1 cellular context compared by ENCODE assay signal in the genomic region with DNA sequence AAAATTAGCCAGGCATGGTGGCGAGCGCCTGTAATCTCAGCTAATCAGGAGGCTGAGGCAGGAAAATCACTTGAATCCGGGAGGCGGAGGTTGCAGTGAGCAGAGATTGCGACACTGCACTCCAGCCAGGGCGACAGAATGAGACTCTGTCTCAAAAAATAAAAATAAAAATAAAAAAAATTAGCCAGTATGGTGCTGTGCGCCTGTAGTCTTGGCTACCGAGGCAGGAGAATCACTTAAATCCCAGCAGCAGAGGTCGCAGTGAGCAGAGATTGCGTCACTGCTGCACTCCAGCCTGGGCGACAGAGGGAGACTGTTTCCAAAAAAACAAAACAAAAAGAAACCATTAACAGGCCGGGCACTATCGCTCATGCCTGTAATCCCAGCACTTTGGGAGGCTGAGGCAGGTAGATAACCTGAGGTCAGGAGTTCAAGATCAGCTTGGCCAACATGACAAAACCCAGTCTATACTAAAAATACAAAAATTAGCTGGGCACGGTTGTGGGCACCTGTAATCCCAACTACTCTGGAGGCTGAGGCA.
TF ChIP-seq lines count a peak whose summit lies in the region.
"Not testable (repeated sequence)": the region's sequence is repeated elsewhere in the genome, so short reads cannot be mapped to it uniquely, and the experiment has no call there.

No MANE protein-coding gene starts in this region.

TF ChIP-seq in HepG2, 621 proteins besides CTCF, POLR2A, EP300 and RAD21 (continued from another document and continues in another):
- TF ChIP-seq, protein P1, sequence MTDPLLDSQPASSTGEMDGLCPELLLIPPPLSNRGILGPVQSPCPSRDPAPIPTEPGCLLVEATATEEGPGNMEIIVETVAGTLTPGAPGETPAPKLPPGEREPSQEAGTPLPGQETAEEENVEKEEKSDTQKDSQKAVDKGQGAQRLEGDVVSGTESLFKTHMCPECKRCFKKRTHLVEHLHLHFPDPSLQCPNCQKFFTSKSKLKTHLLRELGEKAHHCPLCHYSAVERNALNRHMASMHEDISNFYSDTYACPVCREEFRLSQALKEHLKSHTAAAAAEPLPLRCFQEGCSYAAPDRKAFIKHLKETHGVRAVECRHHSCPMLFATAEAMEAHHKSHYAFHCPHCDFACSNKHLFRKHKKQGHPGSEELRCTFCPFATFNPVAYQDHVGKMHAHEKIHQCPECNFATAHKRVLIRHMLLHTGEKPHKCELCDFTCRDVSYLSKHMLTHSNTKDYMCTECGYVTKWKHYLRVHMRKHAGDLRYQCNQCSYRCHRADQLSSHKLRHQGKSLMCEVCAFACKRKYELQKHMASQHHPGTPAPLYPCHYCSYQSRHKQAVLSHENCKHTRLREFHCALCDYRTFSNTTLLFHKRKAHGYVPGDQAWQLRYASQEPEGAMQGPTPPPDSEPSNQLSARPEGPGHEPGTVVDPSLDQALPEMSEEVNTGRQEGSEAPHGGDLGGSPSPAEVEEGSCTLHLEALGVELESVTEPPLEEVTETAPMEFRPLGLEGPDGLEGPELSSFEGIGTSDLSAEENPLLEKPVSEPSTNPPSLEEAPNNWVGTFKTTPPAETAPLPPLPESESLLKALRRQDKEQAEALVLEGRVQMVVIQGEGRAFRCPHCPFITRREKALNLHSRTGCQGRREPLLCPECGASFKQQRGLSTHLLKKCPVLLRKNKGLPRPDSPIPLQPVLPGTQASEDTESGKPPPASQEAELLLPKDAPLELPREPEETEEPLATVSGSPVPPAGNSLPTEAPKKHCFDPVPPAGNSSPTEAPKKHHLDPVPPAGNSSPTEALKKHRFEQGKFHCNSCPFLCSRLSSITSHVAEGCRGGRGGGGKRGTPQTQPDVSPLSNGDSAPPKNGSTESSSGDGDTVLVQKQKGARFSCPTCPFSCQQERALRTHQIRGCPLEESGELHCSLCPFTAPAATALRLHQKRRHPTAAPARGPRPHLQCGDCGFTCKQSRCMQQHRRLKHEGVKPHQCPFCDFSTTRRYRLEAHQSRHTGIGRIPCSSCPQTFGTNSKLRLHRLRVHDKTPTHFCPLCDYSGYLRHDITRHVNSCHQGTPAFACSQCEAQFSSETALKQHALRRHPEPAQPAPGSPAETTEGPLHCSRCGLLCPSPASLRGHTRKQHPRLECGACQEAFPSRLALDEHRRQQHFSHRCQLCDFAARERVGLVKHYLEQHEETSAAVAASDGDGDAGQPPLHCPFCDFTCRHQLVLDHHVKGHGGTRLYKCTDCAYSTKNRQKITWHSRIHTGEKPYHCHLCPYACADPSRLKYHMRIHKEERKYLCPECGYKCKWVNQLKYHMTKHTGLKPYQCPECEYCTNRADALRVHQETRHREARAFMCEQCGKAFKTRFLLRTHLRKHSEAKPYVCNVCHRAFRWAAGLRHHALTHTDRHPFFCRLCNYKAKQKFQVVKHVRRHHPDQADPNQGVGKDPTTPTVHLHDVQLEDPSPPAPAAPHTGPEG (CRISPR knock-in tag; IDR thresholded peaks at IDR 0.05) = 0 out of 2 replicates have a peak, but pooled peaks have one; percentile 68
- TF ChIP-seq ADNP (CRISPR knock-in tag; IDR thresholded peaks at IDR 0.05) (peak; percentile 18; the same call in 1 of the 2 replicates), TOPORS (CRISPR knock-in tag; IDR thresholded peaks at IDR 0.05) (0 out of 2 replicates have a peak, but pooled peaks have one; percentile 55), ZNF609 (CRISPR knock-in tag; IDR thresholded peaks at IDR 0.05; ENCODE audit: borderline replicate concordance) (peak; percentile 42; the same call in 1 of the 2 replicates), SOX13 (CRISPR knock-in tag; conservative IDR thresholded peaks at IDR 0.05 in 1 of 2, IDR thresholded peaks at IDR 0.05 in 1 of 2) (peak in 1 of 2 experiments; percentile 67; a peak in 2 of 4 replicates), ZNF644 (CRISPR knock-in tag; IDR thresholded peaks at IDR 0.05; ENCODE audit: low read depth) (0 out of 2 replicates have a peak, but pooled peaks have one; percentile 57), FOSL2 (CRISPR knock-in tag; IDR thresholded peaks at IDR 0.05) (peak; percentile 80), HMGXB4 (CRISPR knock-in tag; IDR thresholded peaks at IDR 0.05; ENCODE audit: borderline replicate concordance in 1 of 2, low read depth in 1 of 2) (peak; percentile 97 to 98), TBX2 (CRISPR knock-in tag; IDR thresholded peaks at IDR 0.05; ENCODE audit: borderline replicate concordance) (peak; percentile 63), ZNF263 (CRISPR knock-in tag; IDR thresholded peaks at IDR 0.05) (peak; percentile 72), RXRA (CRISPR knock-in tag; IDR thresholded peaks at IDR 0.05) (peak; percentile 63; the same call in 1 of the 2 replicates), SOX6 (CRISPR knock-in tag; IDR thresholded peaks at IDR 0.05) (peak; percentile 77), GZF1 (CRISPR knock-in tag; IDR thresholded peaks at IDR 0.05) (peak; percentile 29; the same call in 1 of the 2 replicates), GABPA (CRISPR knock-in tag; IDR thresholded peaks at IDR 0.05; ENCODE audit: low read depth) (peak; percentile 50; the same call in 1 of the 2 replicates), SRY (CRISPR knock-in tag; IDR thresholded peaks at IDR 0.05) (0 out of 2 replicates have a peak, but pooled peaks have one; percentile 47), TARDBP (CRISPR knock-in tag; IDR thresholded peaks at IDR 0.05) (peak; percentile 76; the same call in 1 of the 2 replicates), SALL2 (CRISPR knock-in tag; IDR thresholded peaks at IDR 0.05) (0 out of 2 replicates have a peak, but pooled peaks have one; percentile 22), MIXL1 (CRISPR knock-in tag; IDR thresholded peaks at IDR 0.05) (peak; percentile 79), MEIS1 (CRISPR knock-in tag; IDR thresholded peaks at IDR 0.05; ENCODE audit: borderline replicate concordance) (peak; percentile 23; the same call in 1 of the 2 replicates), CREB1 (IDR thresholded peaks at IDR 0.05) (peak; percentile 77), CREB1 (CRISPR knock-in tag; IDR thresholded peaks at IDR 0.05) (peak; percentile 82), ZFP1 (CRISPR knock-in tag; IDR thresholded peaks at IDR 0.05) (peak; percentile 84; the same call in 1 of the 2 replicates), ZNF501 (CRISPR knock-in tag; IDR thresholded peaks at IDR 0.05) (peak; percentile 37; the same call in 1 of the 2 replicates), SRF (IDR thresholded peaks at IDR 0.05; ENCODE audit: low read depth, low read length) (peak; percentile 53; the same call in 1 of the 2 replicates), ATF1 (CRISPR knock-in tag; IDR thresholded peaks at IDR 0.05) (peak; percentile 83), SAP130 (CRISPR knock-in tag; IDR thresholded peaks at IDR 0.05; ENCODE audit: low read depth) (peak; percentile 84), KLF11 (CRISPR knock-in tag; IDR thresholded peaks at IDR 0.05) (peak; percentile 83; the same call in 1 of the 2 replicates), THAP9 (CRISPR knock-in tag; IDR thresholded peaks at IDR 0.05; ENCODE audit: borderline replicate concordance) (peak; percentile 93), ZNF792 (CRISPR knock-in tag; IDR thresholded peaks at IDR 0.05) (peak; percentile 92), ZSCAN29 (CRISPR knock-in tag; conservative IDR thresholded peaks at IDR 0.05) (peak; percentile 76; the same call in 1 of the 2 replicates), SKI (IDR thresholded peaks at IDR 0.05; ENCODE audit: partially characterized antibody) (peak; percentile 26), ZNF83 (CRISPR knock-in tag; IDR thresholded peaks at IDR 0.05; ENCODE audit: borderline replicate concordance) (0 out of 2 replicates have a peak, but pooled peaks have one; percentile 57), GFI1 (CRISPR knock-in tag; IDR thresholded peaks at IDR 0.05; ENCODE audit: borderline replicate concordance) (0 out of 2 replicates have a peak, but pooled peaks have one; percentile 66), BORCS8-MEF2B (CRISPR knock-in tag; IDR thresholded peaks at IDR 0.05) (peak; percentile 74), ZNF619 (CRISPR knock-in tag; IDR thresholded peaks at IDR 0.05) (peak; percentile 87; the same call in 1 of the 2 replicates)
- not testable (repeated sequence) for TF ChIP-seq SOX13 (IDR thresholded peaks at IDR 0.05); SOX6 (IDR thresholded peaks at IDR 0.05); GABPA (IDR thresholded peaks at IDR 0.05; ENCODE audit: low read depth, low read length)
- TF ChIP-seq, protein P2, sequence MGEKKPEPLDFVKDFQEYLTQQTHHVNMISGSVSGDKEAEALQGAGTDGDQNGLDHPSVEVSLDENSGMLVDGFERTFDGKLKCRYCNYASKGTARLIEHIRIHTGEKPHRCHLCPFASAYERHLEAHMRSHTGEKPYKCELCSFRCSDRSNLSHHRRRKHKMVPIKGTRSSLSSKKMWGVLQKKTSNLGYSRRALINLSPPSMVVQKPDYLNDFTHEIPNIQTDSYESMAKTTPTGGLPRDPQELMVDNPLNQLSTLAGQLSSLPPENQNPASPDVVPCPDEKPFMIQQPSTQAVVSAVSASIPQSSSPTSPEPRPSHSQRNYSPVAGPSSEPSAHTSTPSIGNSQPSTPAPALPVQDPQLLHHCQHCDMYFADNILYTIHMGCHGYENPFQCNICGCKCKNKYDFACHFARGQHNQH (CRISPR knock-in tag; IDR thresholded peaks at IDR 0.05) = peak; percentile 86
- TF ChIP-seq, protein P3, sequence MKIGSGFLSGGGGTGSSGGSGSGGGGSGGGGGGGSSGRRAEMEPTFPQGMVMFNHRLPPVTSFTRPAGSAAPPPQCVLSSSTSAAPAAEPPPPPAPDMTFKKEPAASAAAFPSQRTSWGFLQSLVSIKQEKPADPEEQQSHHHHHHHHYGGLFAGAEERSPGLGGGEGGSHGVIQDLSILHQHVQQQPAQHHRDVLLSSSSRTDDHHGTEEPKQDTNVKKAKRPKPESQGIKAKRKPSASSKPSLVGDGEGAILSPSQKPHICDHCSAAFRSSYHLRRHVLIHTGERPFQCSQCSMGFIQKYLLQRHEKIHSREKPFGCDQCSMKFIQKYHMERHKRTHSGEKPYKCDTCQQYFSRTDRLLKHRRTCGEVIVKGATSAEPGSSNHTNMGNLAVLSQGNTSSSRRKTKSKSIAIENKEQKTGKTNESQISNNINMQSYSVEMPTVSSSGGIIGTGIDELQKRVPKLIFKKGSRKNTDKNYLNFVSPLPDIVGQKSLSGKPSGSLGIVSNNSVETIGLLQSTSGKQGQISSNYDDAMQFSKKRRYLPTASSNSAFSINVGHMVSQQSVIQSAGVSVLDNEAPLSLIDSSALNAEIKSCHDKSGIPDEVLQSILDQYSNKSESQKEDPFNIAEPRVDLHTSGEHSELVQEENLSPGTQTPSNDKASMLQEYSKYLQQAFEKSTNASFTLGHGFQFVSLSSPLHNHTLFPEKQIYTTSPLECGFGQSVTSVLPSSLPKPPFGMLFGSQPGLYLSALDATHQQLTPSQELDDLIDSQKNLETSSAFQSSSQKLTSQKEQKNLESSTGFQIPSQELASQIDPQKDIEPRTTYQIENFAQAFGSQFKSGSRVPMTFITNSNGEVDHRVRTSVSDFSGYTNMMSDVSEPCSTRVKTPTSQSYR (CRISPR knock-in tag; IDR thresholded peaks at IDR 0.05; ENCODE audit: borderline replicate concordance) = peak; percentile 53; the same call in 1 of the 2 replicates
